ENCODE assay signal across 16 cellular contexts in the genomic region with DNA sequence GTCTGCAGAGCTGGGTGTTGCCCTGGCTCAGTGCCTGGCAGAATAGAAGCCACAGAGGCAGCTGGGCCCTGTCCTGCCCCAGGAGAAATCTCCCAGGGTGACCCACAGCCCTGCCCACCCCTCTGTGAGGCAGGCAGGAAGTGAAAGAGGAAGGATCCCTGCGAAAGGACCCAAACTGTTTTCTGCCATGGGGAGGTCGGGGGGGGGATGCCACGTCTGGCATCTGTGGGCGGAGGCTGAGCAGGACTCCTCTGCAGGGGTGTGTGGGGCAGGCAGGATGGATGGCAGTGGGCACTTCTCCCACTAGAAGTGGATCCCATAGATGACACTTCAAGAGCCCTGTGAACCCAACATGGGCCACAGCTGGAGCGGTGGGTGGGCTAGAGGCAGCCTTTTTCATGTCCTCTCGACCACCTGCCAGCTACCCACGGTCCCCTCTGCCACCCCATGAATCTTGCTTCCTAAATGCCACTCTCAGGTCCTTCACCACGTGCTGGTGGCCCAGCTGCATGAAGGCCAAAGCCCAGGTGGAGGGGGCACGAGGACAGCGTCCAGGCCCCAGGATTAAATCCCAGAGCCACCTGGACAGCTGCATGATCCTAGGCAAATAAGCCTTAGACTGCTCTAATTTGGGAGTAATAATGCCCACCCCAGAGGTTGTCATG. TPM values are rescaled to one million over a fixed set of nuclear protein-coding genes. Genes with fewer than 3 reads are reported as not detected.
DNase-seq lines count a peak whose midpoint lies in the region; ATAC-seq and TF ChIP-seq lines count a peak whose summit lies in the region.
"Had no signal": no experiment of that assay in that cellular context is flagged by ENCODE, and none has a peak within 500 bp of the region (broad histone marks: within the 10 kb centered on the region; RNA-seq: fewer than 3 reads in every experiment).

No MANE protein-coding gene starts in this region.

- H3K9me3 ChIP-seq in esophagus squamous epithelium (no peaks in the 10 kb centered on the region), stomach smooth muscle (ENCODE audit: control insufficient read depth in 2 of 2, low read length in 2 of 2) (no peaks in the 10 kb centered on the region)
- H3K9me3 ChIP-seq: HAP-1, tibial artery had no signal

- H3K27me3 ChIP-seq in esophagus squamous epithelium (peaks cover 0 to 53% (median 0%) of the 10 kb centered on the region in 4 donors), stomach smooth muscle (ENCODE audit: control insufficient read depth in 1 of 2, insufficient read depth in 2 of 2, low read length in 2 of 2) (peaks cover 0 to 4% of the 10 kb centered on the region in 2 donors)

- ATAC-seq in HG02763 (IDR thresholded peaks at IDR 0.05; ENCODE audit: unreplicated experiment), result no peak
- ATAC-seq: activated CD8-positive, alpha-beta memory T cell treated with anti-CD3 and anti-CD28 coated beads, Interleukin-2, amount 10 ng/mL, durations not matched to agents 7 days and 5 days; Panc1 had no signal

- no peak for TF ChIP-seq CTCF in esophagus squamous epithelium (IDR thresholded peaks at IDR 0.05)

- H3K27ac ChIP-seq in esophagus squamous epithelium, result peak overlapping the region in 3 of 4 donors; percentile 53 to 80 (median 62)
- H3K27ac ChIP-seq in stomach smooth muscle (ENCODE audit: low read length), result peak overlapping the region; percentile 74
- H3K27ac ChIP-seq: 22Rv1, tibial artery had no signal

- H3K4me1 ChIP-seq in esophagus squamous epithelium, result peaks cover 58 to 81% (median 60%) of the 10 kb centered on the region in 3 donors
- H3K4me1 ChIP-seq in stomach smooth muscle (ENCODE audit: control insufficient read depth, insufficient read depth, low read length), result peaks cover 52% of the 10 kb centered on the region

- H3K36me3 ChIP-seq in esophagus squamous epithelium (no peaks in the 10 kb centered on the region), stomach smooth muscle (ENCODE audit: control insufficient read depth in 2 of 2, insufficient read depth in 2 of 2, low read length in 2 of 2) (no peaks in the 10 kb centered on the region)
- H3K36me3 ChIP-seq: HAP-1, tibial artery had no signal

- H3K4me3 ChIP-seq in esophagus squamous epithelium (no peak overlapping the region), stomach smooth muscle (ENCODE audit: low read length in 2 of 2) (no peak overlapping the region)
- H3K4me3 ChIP-seq: HAP-1, tibial artery had no signal

- TF ChIP-seq POLR2A in esophagus squamous epithelium (IDR thresholded peaks at IDR 0.05), result no peak

- H3K9ac ChIP-seq in stomach smooth muscle (ENCODE audit: low read length in 2 of 2), result no peak overlapping the region

- intact Hi-C loops in esophagus squamous epithelium (cut with DNase I), result no loop called here

- 50 to 78% methylated on average over 2 to 5 of the region's 10 CpGs for WGBS in esophagus squamous epithelium, 2 donors

- peak; percentile 28 to 58 for DNase-seq in NCI-H524 (lab: John Stamatoyannopoulos, UW)
- no peak for DNase-seq in NCI-H524 treated with DMSO at 0.1 percent for 48 hours (lab: John Stamatoyannopoulos, UW)
- peak; percentile 68 to 73 for DNase-seq in NOMO-1 (lab: John Stamatoyannopoulos, UW; ENCODE audit: unreplicated experiment in 2 of 2)
- no peak for DNase-seq in esophagus squamous epithelium (lab: John Stamatoyannopoulos, UW)
- no peak for DNase-seq in stimulated activated naive CD4-positive, alpha-beta T cell (lab: John Stamatoyannopoulos, UW)
- DNase-seq in HK-2 (ENCODE audit: unreplicated experiment), result no peak
- DNase-seq: activated CD8-positive, alpha-beta memory T cell treated with anti-CD3 and anti-CD28 coated beads, Interleukin-2, amount 10 ng/mL, durations not matched to agents 7 days and 5 days; DMS153; immature natural killer cell; NCI-H2171 had no signal

RNA-seq across cellular contexts. Expression of a gene that starts 3.6 kb away (rescaled TPM):
- total RNA-seq in esophagus squamous epithelium, result 10 to 100 TPM in 1 of 4 donors, 1 to 10 TPM in 3; 2.2 to 12.6 (median 5.4) TPM

Comparison
In these comparisons a context has a peak if more than half of its experiments do, and no peak if none do; other contexts are left out.
1. DNase-seq: peak in NCI-H524 (2 of 2) and NOMO-1 (2 of 2); none in NCI-H524 treated with DMSO at 0.1 percent for 48 hours (single experiment), esophagus squamous epithelium (single experiment), stimulated activated naive CD4-positive, alpha-beta T cell (0 of 6) and HK-2 (single experiment).